Comparison of ENCODE assay signal across 8 cellular contexts in the genomic region with DNA sequence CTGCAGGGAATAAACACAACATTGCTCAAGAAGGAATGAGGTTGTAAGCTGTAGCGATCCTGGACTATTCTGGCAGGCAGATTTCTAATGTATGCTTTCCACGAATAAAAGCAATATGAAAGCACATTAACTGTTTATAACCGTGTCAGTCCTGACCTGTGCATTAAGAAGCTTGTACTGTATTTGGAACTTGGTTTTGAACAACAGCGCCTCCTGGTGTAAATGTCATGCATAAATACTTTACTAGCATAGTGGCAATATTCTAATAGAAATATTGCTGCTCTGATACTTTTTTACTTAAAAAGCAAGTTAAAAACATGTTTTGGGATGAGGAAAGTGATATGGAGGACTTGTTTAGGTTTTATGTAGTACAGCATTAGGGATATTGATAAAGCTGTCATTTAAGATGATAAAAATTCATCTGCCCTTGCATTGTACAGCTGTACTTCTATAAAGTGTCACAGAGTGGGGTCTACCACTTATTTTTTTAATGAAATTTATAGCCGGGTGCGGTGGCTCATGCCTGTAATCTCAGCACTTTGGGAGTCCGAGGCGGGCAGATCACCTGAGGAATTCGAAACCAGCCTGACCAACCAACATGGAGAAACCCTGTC.
DNase-seq lines count a peak whose midpoint lies in the region; ATAC-seq, FAIRE-seq and TF ChIP-seq lines count a peak whose summit lies in the region.

No MANE protein-coding gene starts in this region.

- H3K9me3 Mint-ChIP-seq in Caco-2 (ENCODE audit: unreplicated experiment) = no peaks in the 10 kb centered on the region
- H3K9me3 Mint-ChIP-seq in activated CD8-positive, alpha-beta T cell treated with anti-CD3 and anti-CD28 coated beads, Interleukin-2, amount 10 ng/mL, durations not matched to agents 7 days and 5 days (ENCODE audit: insufficient read depth) = no peaks in the 10 kb centered on the region

- H3K27me3 Mint-ChIP-seq in Caco-2 (ENCODE audit: insufficient read depth, unreplicated experiment) = no peaks in the 10 kb centered on the region
- no peaks in the 10 kb centered on the region for H3K27me3 Mint-ChIP-seq in activated CD8-positive, alpha-beta T cell treated with anti-CD3 and anti-CD28 coated beads, Interleukin-2, amount 10 ng/mL, durations not matched to agents 7 days and 5 days (ENCODE audit: low read depth)

- peak; percentile 53 to 67 for DNase-seq in Caco-2
- DNase-seq in H7 = peak; percentile 62
- peak; percentile 32 to 68 for DNase-seq in NCI-H524 (lab: John Stamatoyannopoulos, UW)
- peak; percentile 75 for DNase-seq in activated CD8-positive, alpha-beta T cell treated with anti-CD3 and anti-CD28 coated beads, Interleukin-2, amount 10 ng/mL, durations not matched to agents 7 days and 5 days
- DNase-seq in frontal cortex (ENCODE audit: low spot score in 2 of 2) = peak; percentile 41 to 49
- peak; percentile 42 to 91 for DNase-seq in trophoblast cell
- no peak for DNase-seq in cortex of kidney (lab: John Stamatoyannopoulos, UW)
- DNase-seq in effector CD8-positive, alpha-beta T cell (lab: John Stamatoyannopoulos, UW) = no peak

- H3K9me3 ChIP-seq in Caco-2 (no peaks in the 10 kb centered on the region), trophoblast cell (ENCODE audit: insufficient read depth, low read depth, low read length) (no peaks in the 10 kb centered on the region)

- H3K4me1 ChIP-seq in Caco-2 (peaks cover 11% of the 10 kb centered on the region), trophoblast cell (ENCODE audit: control insufficient read depth in 1 of 2, insufficient read depth in 2 of 2, low read length in 2 of 2) (peaks cover 3 to 4% of the 10 kb centered on the region in 2 experiments)

- H3K79me1 ChIP-seq in trophoblast cell (ENCODE audit: low read length) = peaks cover 2% of the 10 kb centered on the region

- H2AK5ac ChIP-seq in trophoblast cell (ENCODE audit: low read length) = no peak overlapping the region

- H3K4me3 Mint-ChIP-seq in Caco-2 (ENCODE audit: unreplicated experiment) = no peak overlapping the region
- no peak overlapping the region for H3K4me3 Mint-ChIP-seq in activated CD8-positive, alpha-beta T cell treated with anti-CD3 and anti-CD28 coated beads, Interleukin-2, amount 10 ng/mL, durations not matched to agents 7 days and 5 days

- H2BK120ac ChIP-seq in trophoblast cell (ENCODE audit: insufficient read depth, low read length, poor library complexity) = no peak overlapping the region

- POLR2A ChIA-PET in Caco-2 (lab: Charles Lee) = interaction anchor here (1.1 to 1.5 kb wide), 2 partner anchors 9 to 138 kb away, joined by 6 to 7 read pairs; partner anchors contain the start of gene CLTA
- POLR2A ChIA-PET in activated CD8-positive, alpha-beta T cell treated with anti-CD3 and anti-CD28 coated beads, Interleukin-2, amount 10 ng/mL, durations not matched to agents 7 days and 5 days (lab: Charles Lee) = interaction anchor here (0.5 to 0.8 kb wide), 3 partner anchors 9 to 370 kb away, joined by 3 to 6 read pairs (median 4); no protein-coding TSS in a partner anchor

- H3K79me2 ChIP-seq in trophoblast cell (ENCODE audit: control insufficient read depth, insufficient read depth, low read length, poor library complexity) = no peaks in the 10 kb centered on the region

- H3K36me3 Mint-ChIP-seq in Caco-2 (ENCODE audit: insufficient read depth, unreplicated experiment) = peaks cover 19% of the 10 kb centered on the region
- no peaks in the 10 kb centered on the region for H3K36me3 Mint-ChIP-seq in activated CD8-positive, alpha-beta T cell treated with anti-CD3 and anti-CD28 coated beads, Interleukin-2, amount 10 ng/mL, durations not matched to agents 7 days and 5 days (ENCODE audit: low read depth)

- no peak overlapping the region for H3K23ac ChIP-seq in trophoblast cell (ENCODE audit: low read length)

- H3K4ac ChIP-seq in trophoblast cell (ENCODE audit: low read depth, low read length) = no peak overlapping the region

- H3K4me3 ChIP-seq in Caco-2 (ENCODE audit: low read depth, low read length) (no peak overlapping the region), H7 (ENCODE audit: insufficient read depth, low read depth, low read length) (no peak overlapping the region), trophoblast cell (ENCODE audit: low read depth, low read length) (no peak overlapping the region)

- H4K8ac ChIP-seq in trophoblast cell (ENCODE audit: low read depth, low read length) = no peak overlapping the region

- H2BK5ac ChIP-seq in trophoblast cell (ENCODE audit: low read depth, low read length, poor library complexity) = no peak overlapping the region

- H3K36me3 ChIP-seq in Caco-2 (ENCODE audit: control insufficient read depth, insufficient read depth, low read length) (no peaks in the 10 kb centered on the region), H7 (replicated peaks; ENCODE audit: control insufficient read depth, insufficient read depth, low read length) (no peaks in the 10 kb centered on the region), trophoblast cell (ENCODE audit: control insufficient read depth in 1 of 2, insufficient read depth in 2 of 2, low read length in 2 of 2) (no peaks in the 10 kb centered on the region)

- no peak overlapping the region for H3K14ac ChIP-seq in trophoblast cell (ENCODE audit: low read length)

- H3K4me2 ChIP-seq in trophoblast cell (ENCODE audit: low read length) = no peak overlapping the region

- WGBS in trophoblast cell (ENCODE audit: extremely low coverage, insufficient coverage, insufficient read length) = no CpG with 5 or more reads among the region's 9 CpGs

- TF ChIP-seq CTCF in Caco-2 (IDR thresholded peaks at IDR 0.05; ENCODE audit: insufficient read depth in 1 of 2, low read depth in 1 of 2, low read length in 1 of 2, severe bottlenecking in 1 of 2, unreplicated experiment in 1 of 2) = peak; percentile 70 to 87

- H3K27ac Mint-ChIP-seq in Caco-2 (ENCODE audit: unreplicated experiment) = no peak overlapping the region
- H3K27ac Mint-ChIP-seq in activated CD8-positive, alpha-beta T cell treated with anti-CD3 and anti-CD28 coated beads, Interleukin-2, amount 10 ng/mL, durations not matched to agents 7 days and 5 days = no peak overlapping the region

- H3K4me1 Mint-ChIP-seq in Caco-2 (ENCODE audit: low read depth, unreplicated experiment) = peaks cover 25% of the 10 kb centered on the region
- H3K4me1 Mint-ChIP-seq in activated CD8-positive, alpha-beta T cell treated with anti-CD3 and anti-CD28 coated beads, Interleukin-2, amount 10 ng/mL, durations not matched to agents 7 days and 5 days (ENCODE audit: low read depth) = peaks cover 2% of the 10 kb centered on the region

- no peaks in the 10 kb centered on the region for H3K27me3 ChIP-seq in Caco-2 (replicated peaks; ENCODE audit: control insufficient read depth, insufficient read depth, low read length)
- H3K27me3 ChIP-seq in H7 (ENCODE audit: control insufficient read depth, insufficient read depth, low read length) = no peaks in the 10 kb centered on the region
- no peaks in the 10 kb centered on the region for H3K27me3 ChIP-seq in trophoblast cell (ENCODE audit: insufficient read depth, low read length)

- intact Hi-C loops in Caco-2 (cut with micrococcal nuclease; ENCODE audit: unreplicated experiment) = loop anchor here (1.0 kb wide), 1 partner anchor 81 kb away; no protein-coding TSS in a partner anchor

- H2BK12ac ChIP-seq in trophoblast cell (ENCODE audit: low read length) = no peak overlapping the region

- no peak overlapping the region for H2AFZ ChIP-seq in trophoblast cell (ENCODE audit: insufficient read depth, low read length, poor library complexity)

- ATAC-seq in activated CD8-positive, alpha-beta T cell treated with anti-CD3 and anti-CD28 coated beads, Interleukin-2, amount 10 ng/mL, durations not matched to agents 7 days and 5 days = peak; percentile 57

- H4K12ac ChIP-seq in trophoblast cell (ENCODE audit: low read depth, low read length) = no peak overlapping the region

- peak; percentile 92 for FAIRE-seq in frontal cortex (lab: Jason Lieb, UNC)

- no TSS peak for BruUV-seq in Caco-2 (replicated peaks; lab: Mats Ljungman, UMichigan)

- no peak overlapping the region for H3K27ac ChIP-seq in trophoblast cell (ENCODE audit: low read depth, low read length)

- no peak overlapping the region for H4K91ac ChIP-seq in trophoblast cell (ENCODE audit: low read depth, low read length)

- H3K18ac ChIP-seq in trophoblast cell (ENCODE audit: low read length) = no peak overlapping the region

- no peak overlapping the region for H3K9ac ChIP-seq in trophoblast cell (ENCODE audit: low read length)

- CTCF ChIA-PET in Caco-2 (lab: Charles Lee) = interaction anchor here (0.5 to 2.9 kb wide), 9 partner anchors 9 to 151 kb away, joined by 3 to 14 read pairs (median 5); no protein-coding TSS in a partner anchor
- CTCF ChIA-PET in activated CD8-positive, alpha-beta T cell treated with anti-CD3 and anti-CD28 coated beads, Interleukin-2, amount 10 ng/mL, durations not matched to agents 7 days and 5 days (lab: Charles Lee) = interaction anchor here (0.5 to 4.7 kb wide), 27 partner anchors 8 to 403 kb away, joined by 3 to 57 read pairs (median 5); partner anchors contain the start of genes CLTA and GNE

Comparison
In these comparisons a context has a peak if more than half of its experiments do, and no peak if none do; other contexts are left out.
1. DNase-seq: peak in Caco-2 (2 of 2), H7 (single experiment), NCI-H524 (2 of 2), activated CD8-positive, alpha-beta T cell treated with anti-CD3 and anti-CD28 coated beads, Interleukin-2, amount 10 ng/mL, durations not matched to agents 7 days and 5 days (single experiment), frontal cortex (2 of 2) and trophoblast cell (2 of 2); none in cortex of kidney (single experiment) and effector CD8-positive, alpha-beta T cell (single experiment).